28 cellular contexts compared by ENCODE assay signal in the genomic region with DNA sequence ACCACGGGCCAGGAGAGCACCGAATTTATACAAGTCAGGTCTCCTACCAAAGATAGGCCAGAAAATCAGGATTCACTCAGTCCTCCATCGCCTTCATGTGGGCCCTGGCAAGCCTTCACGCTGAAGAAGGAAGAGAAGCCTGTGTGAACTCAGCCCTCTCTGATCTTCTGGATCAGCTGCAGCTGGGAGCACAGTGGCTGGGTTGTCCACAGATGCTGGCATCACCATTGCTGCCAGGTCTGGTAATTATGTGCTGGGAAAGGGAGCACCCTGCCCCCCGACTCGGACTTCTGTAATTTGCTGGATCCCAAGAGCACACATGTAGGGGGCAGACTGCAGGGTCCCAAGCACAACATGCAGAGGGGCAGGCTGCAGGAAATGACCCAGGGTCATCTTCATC.
"Had no signal": no experiment of that assay in that cellular context is flagged by ENCODE, and none has a peak within 500 bp of the region (broad histone marks: within the 10 kb centered on the region; RNA-seq: fewer than 3 reads in every experiment).

No MANE protein-coding gene starts in this region.

- H3K27ac Mint-ChIP-seq: activated naive CD4-positive, alpha-beta T cell treated with anti-CD3 and anti-CD28 coated beads for 36 hours; activated naive CD8-positive, alpha-beta T cell treated with anti-CD3 and anti-CD28 coated beads for 36 hours; dendritic cell treated with granulocyte-macrophage colony-stimulating factor and Interleukin-4, amounts not matched to agents 40 ng/mL and 50 ng/mL, for 4 days; mesothelial cell of epicardium; naive thymus-derived CD4-positive, alpha-beta T cell; stimulated activated effector memory CD8-positive, alpha-beta T cell treated with anti-CD3 and anti-CD28 coated beads, Interleukin-12 subunit alpha, Interleukin-12 subunit beta, amount 100 ng/mL, for 72 hours; stimulated activated naive CD8-positive, alpha-beta T cell treated with anti-CD3 and anti-CD28 coated beads, Interleukin-15, amount 100 ng/mL, for 72 hours; T-helper 1 cell treated with Interleukin-12 subunit alpha and Interleukin-12 subunit beta and Interleukin-4 antibody, amounts not matched to agents 30 μg/mL and 1 μg/mL, for 36 hours had no signal

- ATAC-seq: foreskin keratinocyte; naive thymus-derived CD4-positive, alpha-beta T cell; stimulated activated effector memory CD8-positive, alpha-beta T cell treated with anti-CD3 and anti-CD28 coated beads, Interleukin-12 subunit alpha, Interleukin-12 subunit beta, amount 100 ng/mL, for 72 hours; stimulated activated naive CD8-positive, alpha-beta T cell treated with anti-CD3 and anti-CD28 coated beads, Interleukin-15, amount 100 ng/mL, for 72 hours; upper lobe of right lung had no signal

- H3K4me3 Mint-ChIP-seq: activated naive CD4-positive, alpha-beta T cell treated with anti-CD3 and anti-CD28 coated beads for 36 hours; activated naive CD8-positive, alpha-beta T cell treated with anti-CD3 and anti-CD28 coated beads for 36 hours; central memory CD8-positive, alpha-beta T cell; dendritic cell treated with granulocyte-macrophage colony-stimulating factor and Interleukin-4, amounts not matched to agents 40 ng/mL and 50 ng/mL, for 4 days; mesothelial cell of epicardium; naive thymus-derived CD4-positive, alpha-beta T cell; stimulated activated effector memory CD8-positive, alpha-beta T cell treated with anti-CD3 and anti-CD28 coated beads, Interleukin-12 subunit alpha, Interleukin-12 subunit beta, amount 100 ng/mL, for 72 hours; stimulated activated naive CD8-positive, alpha-beta T cell treated with anti-CD3 and anti-CD28 coated beads, Interleukin-15, amount 100 ng/mL, for 72 hours; T-helper 1 cell treated with Interleukin-12 subunit alpha and Interleukin-12 subunit beta and Interleukin-4 antibody, amounts not matched to agents 30 μg/mL and 1 μg/mL, for 36 hours had no signal

- H3K27me3 Mint-ChIP-seq: activated naive CD8-positive, alpha-beta T cell treated with anti-CD3 and anti-CD28 coated beads for 36 hours; dendritic cell treated with granulocyte-macrophage colony-stimulating factor and Interleukin-4, amounts not matched to agents 40 ng/mL and 50 ng/mL, for 4 days had no signal

- H3K9me3 Mint-ChIP-seq: activated naive CD8-positive, alpha-beta T cell treated with anti-CD3 and anti-CD28 coated beads for 36 hours; central memory CD8-positive, alpha-beta T cell; stimulated activated effector memory CD8-positive, alpha-beta T cell treated with anti-CD3 and anti-CD28 coated beads, Interleukin-12 subunit alpha, Interleukin-12 subunit beta, amount 100 ng/mL, for 72 hours had no signal

- H3K27ac ChIP-seq: ascending aorta, esophagus muscularis mucosa, foreskin keratinocyte, left ventricle myocardium inferior, sigmoid colon, suprapubic skin, tibial artery, upper lobe of right lung, VCaP had no signal

- H3K4me1 Mint-ChIP-seq: activated naive CD8-positive, alpha-beta T cell treated with anti-CD3 and anti-CD28 coated beads for 36 hours; central memory CD8-positive, alpha-beta T cell; mesothelial cell of epicardium; stimulated activated effector memory CD8-positive, alpha-beta T cell treated with anti-CD3 and anti-CD28 coated beads, Interleukin-12 subunit alpha, Interleukin-12 subunit beta, amount 100 ng/mL, for 72 hours had no signal

- H3K36me3 Mint-ChIP-seq: activated naive CD8-positive, alpha-beta T cell treated with anti-CD3 and anti-CD28 coated beads for 36 hours; naive thymus-derived CD4-positive, alpha-beta T cell; stimulated activated effector memory CD8-positive, alpha-beta T cell treated with anti-CD3 and anti-CD28 coated beads, Interleukin-12 subunit alpha, Interleukin-12 subunit beta, amount 100 ng/mL, for 72 hours had no signal

- DNase-seq: activated CD4-positive, alpha-beta T cell treated with anti-CD3 and anti-CD28 coated beads for 48 hours; activated CD4-positive, alpha-beta T cell treated with anti-CD3 and anti-CD28 coated beads, Interleukin-2, amount 50 U/mL, for 48 hours; activated CD8-positive, alpha-beta memory T cell treated with anti-CD3 and anti-CD28 coated beads for 24 hours; activated effector memory CD4-positive, alpha-beta T cell treated with anti-CD3 and anti-CD28 coated beads, Interleukin-2, amount 50 U/mL, for 16 hours; activated naive CD4-positive, alpha-beta T cell treated with anti-CD3 and anti-CD28 coated beads for 36 hours; activated naive CD8-positive, alpha-beta T cell treated with anti-CD3 and anti-CD28 coated beads for 36 hours; effector CD4-positive, alpha-beta T cell; foreskin keratinocyte; left ventricle myocardium inferior; naive thymus-derived CD4-positive, alpha-beta T cell; occipital lobe; sigmoid colon; small intestine; stimulated activated CD4-positive, alpha-beta T cell treated with anti-CD3 and anti-CD28 coated beads, Interleukin-4, amount 100 ng/mL, for 24 hours; stimulated activated naive CD8-positive, alpha-beta T cell treated with anti-CD3 and anti-CD28 coated beads, Interleukin-15, amount 100 ng/mL, for 72 hours; SW 1271; T-helper 9 cell; tibial artery; upper lobe of right lung had no signal
